In the genomic region with DNA sequence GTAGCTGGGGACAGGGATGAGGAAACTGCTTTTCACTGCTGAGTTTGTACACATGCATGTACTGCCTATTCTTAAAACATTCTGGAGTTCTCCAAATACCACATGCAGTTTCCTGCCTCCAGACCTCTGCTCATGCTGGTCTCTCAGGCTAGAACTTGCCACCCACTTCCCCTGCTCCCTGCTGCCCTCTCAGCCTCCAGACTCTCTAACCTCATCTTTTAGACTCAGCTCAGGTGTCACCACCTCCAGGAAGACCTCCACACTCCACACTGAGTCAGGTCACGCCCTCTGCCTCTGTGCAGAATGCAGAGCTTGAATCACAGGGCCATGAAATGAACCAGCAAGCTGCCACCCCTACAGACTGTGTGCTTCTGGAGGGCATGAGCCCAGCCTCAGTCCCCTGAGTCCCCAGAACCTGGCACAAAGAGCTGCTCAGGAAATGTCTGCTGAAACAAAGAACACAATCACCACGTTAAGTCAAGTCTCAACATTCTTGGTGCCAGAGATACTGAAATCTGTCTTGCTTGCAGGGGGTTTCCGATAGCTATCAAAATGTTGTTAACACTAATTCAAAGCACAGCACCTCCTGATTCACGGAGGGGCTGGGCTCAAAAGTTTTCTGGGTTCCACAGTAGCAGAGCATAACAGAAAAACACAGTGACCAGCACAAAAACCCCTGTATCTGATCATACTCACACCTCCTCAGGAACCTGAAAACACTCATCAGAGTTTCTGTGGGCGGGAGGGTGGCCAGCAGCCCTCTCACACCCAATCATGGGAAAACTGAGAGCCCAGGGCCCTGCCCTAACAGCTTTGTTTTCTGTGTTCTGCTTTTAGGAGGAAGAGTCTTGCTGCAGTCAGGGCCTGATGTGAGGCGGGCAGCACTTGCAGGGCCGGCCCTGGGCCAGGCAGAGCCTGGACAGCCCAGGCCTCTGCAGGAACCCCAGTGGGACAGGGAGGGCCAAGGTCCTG, we compare ENCODE assay signal across 8 cellular contexts. TPM values are rescaled to one million over a fixed set of nuclear protein-coding genes. Genes with fewer than 3 reads are reported as not detected.
DNase-seq lines count a peak whose midpoint lies in the region; ATAC-seq and TF ChIP-seq lines count a peak whose summit lies in the region.

No MANE protein-coding gene starts in this region.

- ATAC-seq in GM19463 (IDR thresholded peaks at IDR 0.05; ENCODE audit: unreplicated experiment), result peak; percentile 67
- peak; percentile 61 for ATAC-seq in HG03520 (IDR thresholded peaks at IDR 0.05; ENCODE audit: unreplicated experiment)
- ATAC-seq in left cardiac atrium, result peak; percentile 62 to 70

- H3K4me3 ChIP-seq in foreskin fibroblast (ENCODE audit: low read depth in 1 of 2, low read length in 2 of 2), result no peak overlapping the region

- TF ChIP-seq CTCF in foreskin fibroblast (IDR thresholded peaks at IDR 0.05; ENCODE audit: low read depth, low read length), result no peak

- DNase-seq in CD1c-positive myeloid dendritic cell (ENCODE audit: extremely low spot score) (peak; percentile 91), left cardiac atrium (peak; percentile 61), COR-L47 (lab: John Stamatoyannopoulos, UW) (no peak), foreskin fibroblast (no peak)
- peak; percentile 52 for DNase-seq in activated T-cell treated with anti-CD3 and anti-CD28 coated beads, Interleukin-2, amount 50 U/mL, for 1 hour
- peak; percentile 75 for DNase-seq in stimulated activated CD4-positive, alpha-beta T cell treated with anti-CD3 and anti-CD28 coated beads, Interleukin-4, amount 100 ng/mL, for 24 hours

- intact Hi-C loops in left cardiac atrium (cut with DNase I), result no loop called here

RNA-seq across cellular contexts. Expression of a gene that starts 21.1 kb away (rescaled TPM):
- total RNA-seq in left cardiac atrium, result 10 to 100 TPM; 23.3 to 31.4 TPM

Comparison
In these comparisons a context has a peak if more than half of its experiments do, and no peak if none do; other contexts are left out.
1. DNase-seq: peak in CD1c-positive myeloid dendritic cell (single experiment), activated T-cell treated with anti-CD3 and anti-CD28 coated beads, Interleukin-2, amount 50 U/mL, for 1 hour (single experiment), left cardiac atrium (single experiment) and stimulated activated CD4-positive, alpha-beta T cell treated with anti-CD3 and anti-CD28 coated beads, Interleukin-4, amount 100 ng/mL, for 24 hours (single experiment); none in COR-L47 (single experiment) and foreskin fibroblast (0 of 2).
2. Peak in every context shown above with its lines, with median percentiles within 50 percentile points of each other: ATAC-seq.